1 cellular context compared by ENCODE assay signal in the genomic region with DNA sequence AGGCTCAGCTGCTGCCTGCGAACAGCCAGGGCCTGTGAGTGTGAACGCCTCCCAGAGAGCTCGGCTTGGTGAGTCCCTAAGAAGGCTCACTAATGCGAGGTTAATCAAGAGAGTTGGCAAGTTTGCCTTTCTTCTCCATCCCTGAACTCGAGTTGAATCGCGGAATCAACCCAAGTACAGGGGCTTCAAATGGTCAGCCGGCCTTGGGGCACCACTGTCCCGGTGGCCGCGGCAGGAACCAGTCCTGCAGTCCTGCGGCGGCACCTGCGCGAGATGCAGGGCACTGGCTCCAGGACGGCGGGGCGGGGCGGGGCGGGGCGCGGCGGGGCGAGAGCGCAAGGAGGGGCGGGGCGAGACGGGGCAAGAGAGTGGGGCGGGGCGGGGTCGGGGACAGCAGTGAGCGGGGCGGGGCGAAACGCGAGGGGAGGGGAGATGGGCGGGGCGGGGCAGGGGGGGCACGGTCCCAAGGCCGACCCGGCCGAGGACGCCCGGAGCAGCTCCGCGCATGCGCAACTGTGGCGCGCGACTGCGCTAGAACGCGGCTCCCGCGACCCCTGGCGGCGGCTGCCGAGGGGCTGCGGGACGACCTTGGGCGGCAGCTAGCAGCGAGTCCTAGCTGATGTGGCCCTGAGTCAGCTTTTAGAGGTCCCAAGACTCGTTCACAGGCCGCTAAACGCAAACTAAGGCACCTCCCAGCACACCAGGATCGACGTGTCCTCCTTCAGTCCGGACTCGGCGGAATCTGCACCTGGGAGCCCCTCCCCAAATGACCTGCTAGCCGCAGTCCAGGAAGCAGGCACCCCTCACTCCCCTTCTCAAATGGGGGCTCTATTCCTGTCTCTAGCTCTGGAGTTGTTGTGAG.
A peak's percentile ranks its signal among the peaks of the same experiment; 100 is the strongest.
TF ChIP-seq lines count a peak whose summit lies in the region.

No MANE protein-coding gene starts in this region.

TF ChIP-seq in HepG2, 621 proteins besides CTCF, POLR2A, EP300 and RAD21 (continued from another document and continues in another):
- TF ChIP-seq, protein P1, sequence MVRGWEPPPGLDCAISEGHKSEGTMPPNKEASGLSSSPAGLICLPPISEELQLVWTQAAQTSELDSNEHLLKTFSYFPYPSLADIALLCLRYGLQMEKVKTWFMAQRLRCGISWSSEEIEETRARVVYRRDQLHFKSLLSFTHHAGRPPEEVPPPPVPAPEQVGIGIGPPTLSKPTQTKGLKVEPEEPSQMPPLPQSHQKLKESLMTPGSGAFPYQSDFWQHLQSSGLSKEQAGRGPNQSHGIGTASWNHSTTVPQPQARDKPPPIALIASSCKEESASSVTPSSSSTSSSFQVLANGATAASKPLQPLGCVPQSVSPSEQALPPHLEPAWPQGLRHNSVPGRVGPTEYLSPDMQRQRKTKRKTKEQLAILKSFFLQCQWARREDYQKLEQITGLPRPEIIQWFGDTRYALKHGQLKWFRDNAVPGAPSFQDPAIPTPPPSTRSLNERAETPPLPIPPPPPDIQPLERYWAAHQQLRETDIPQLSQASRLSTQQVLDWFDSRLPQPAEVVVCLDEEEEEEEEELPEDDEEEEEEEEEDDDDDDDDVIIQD (CRISPR knock-in tag; IDR thresholded peaks at IDR 0.05; ENCODE audit: low read depth) = no peak
- no peak for TF ChIP-seq ZFAT (CRISPR knock-in tag; conservative IDR thresholded peaks at IDR 0.05)
- no peak for TF ChIP-seq HHEX (CRISPR knock-in tag; IDR thresholded peaks at IDR 0.05)
- no peak for TF ChIP-seq ZNF225 (CRISPR knock-in tag; IDR thresholded peaks at IDR 0.05)
- TF ChIP-seq, protein P2, sequence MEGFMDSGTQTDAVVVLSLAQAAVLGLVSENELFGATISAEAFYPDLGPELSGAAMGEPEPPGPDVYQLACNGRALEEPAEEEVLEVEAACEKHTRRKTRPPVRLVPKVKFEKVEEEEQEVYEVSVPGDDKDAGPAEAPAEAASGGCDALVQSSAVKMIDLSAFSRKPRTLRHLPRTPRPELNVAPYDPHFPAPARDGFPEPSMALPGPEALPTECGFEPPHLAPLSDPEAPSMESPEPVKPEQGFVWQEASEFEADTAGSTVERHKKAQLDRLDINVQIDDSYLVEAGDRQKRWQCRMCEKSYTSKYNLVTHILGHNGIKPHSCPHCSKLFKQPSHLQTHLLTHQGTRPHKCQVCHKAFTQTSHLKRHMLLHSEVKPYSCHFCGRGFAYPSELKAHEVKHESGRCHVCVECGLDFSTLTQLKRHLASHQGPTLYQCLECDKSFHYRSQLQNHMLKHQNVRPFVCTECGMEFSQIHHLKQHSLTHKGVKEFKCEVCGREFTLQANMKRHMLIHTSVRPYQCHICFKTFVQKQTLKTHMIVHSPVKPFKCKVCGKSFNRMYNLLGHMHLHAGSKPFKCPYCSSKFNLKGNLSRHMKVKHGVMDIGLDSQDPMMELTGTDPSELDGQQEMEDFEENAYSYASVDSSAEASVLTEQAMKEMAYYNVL (CRISPR knock-in tag; IDR thresholded peaks at IDR 0.05; ENCODE audit: borderline replicate concordance) = no peak
- 0 out of 2 replicates have a peak, but pooled peaks have one; percentile 5 for TF ChIP-seq ZFX (CRISPR knock-in tag; IDR thresholded peaks at IDR 0.05; ENCODE audit: low read depth)
- TF ChIP-seq KDM3A (CRISPR knock-in tag; IDR thresholded peaks at IDR 0.05; ENCODE audit: low read depth) = 0 out of 2 replicates have a peak, but pooled peaks have one; percentile 56
- no peak for TF ChIP-seq ZNF572 (CRISPR knock-in tag; IDR thresholded peaks at IDR 0.05)
- TF ChIP-seq, protein P3, sequence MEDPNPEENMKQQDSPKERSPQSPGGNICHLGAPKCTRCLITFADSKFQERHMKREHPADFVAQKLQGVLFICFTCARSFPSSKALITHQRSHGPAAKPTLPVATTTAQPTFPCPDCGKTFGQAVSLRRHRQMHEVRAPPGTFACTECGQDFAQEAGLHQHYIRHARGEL (CRISPR knock-in tag; IDR thresholded peaks at IDR 0.05) = no peak
- no peak for TF ChIP-seq ZMYM2 (CRISPR knock-in tag; IDR thresholded peaks at IDR 0.05)
- no peak for TF ChIP-seq ZNF672 (CRISPR knock-in tag; IDR thresholded peaks at IDR 0.05)
- TF ChIP-seq ZNF598 (CRISPR knock-in tag; IDR thresholded peaks at IDR 0.05; ENCODE audit: borderline replicate concordance) = peak; percentile 46; the same call in 1 of the 2 replicates
- no peak for TF ChIP-seq ZNF530 (CRISPR knock-in tag; IDR thresholded peaks at IDR 0.05; ENCODE audit: low read depth)
- TF ChIP-seq ZSCAN20 (CRISPR knock-in tag; IDR thresholded peaks at IDR 0.05; ENCODE audit: borderline replicate concordance) = no peak
- no peak for TF ChIP-seq KLF12 (CRISPR knock-in tag; IDR thresholded peaks at IDR 0.05; ENCODE audit: borderline replicate concordance)
- TF ChIP-seq BORCS8-MEF2B (CRISPR knock-in tag; IDR thresholded peaks at IDR 0.05) = no peak
- no peak for TF ChIP-seq ZNF7 (CRISPR knock-in tag; IDR thresholded peaks at IDR 0.05)
- no peak for TF ChIP-seq ZNF629 (CRISPR knock-in tag; conservative IDR thresholded peaks at IDR 0.05)
- TF ChIP-seq, protein P4, sequence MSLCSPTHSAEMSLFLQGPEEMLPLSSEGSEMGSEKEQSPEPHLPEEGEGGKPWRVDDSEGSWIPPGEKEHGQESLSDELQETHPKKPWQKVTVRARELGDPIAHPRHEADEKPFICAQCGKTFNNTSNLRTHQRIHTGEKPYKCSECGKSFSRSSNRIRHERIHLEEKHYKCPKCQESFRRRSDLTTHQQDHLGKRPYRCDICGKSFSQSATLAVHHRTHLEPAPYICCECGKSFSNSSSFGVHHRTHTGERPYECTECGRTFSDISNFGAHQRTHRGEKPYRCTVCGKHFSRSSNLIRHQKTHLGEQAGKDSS (CRISPR knock-in tag; IDR thresholded peaks at IDR 0.05; ENCODE audit: borderline replicate concordance, low read depth) = no peak
- no peak for TF ChIP-seq ZNF326 (CRISPR knock-in tag; IDR thresholded peaks at IDR 0.05; ENCODE audit: borderline replicate concordance)
- TF ChIP-seq, protein P5, sequence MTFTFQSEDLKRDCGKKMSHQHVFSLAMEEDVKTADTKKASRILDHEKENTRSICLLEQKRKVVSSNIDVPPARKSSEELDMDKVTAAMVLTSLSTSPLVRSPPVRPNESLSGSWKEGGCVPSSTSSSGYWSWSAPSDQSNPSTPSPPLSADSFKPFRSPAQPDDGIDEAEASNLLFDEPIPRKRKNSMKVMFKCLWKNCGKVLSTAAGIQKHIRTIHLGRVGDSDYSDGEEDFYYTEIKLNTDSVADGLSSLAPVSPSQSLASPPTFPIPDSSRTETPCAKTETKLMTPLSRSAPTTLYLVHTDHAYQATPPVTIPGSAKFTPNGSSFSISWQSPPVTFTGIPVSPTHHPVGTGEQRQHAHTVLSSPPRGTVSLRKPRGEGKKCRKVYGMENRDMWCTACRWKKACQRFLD (CRISPR knock-in tag; IDR thresholded peaks at IDR 0.05; ENCODE audit: borderline replicate concordance) = no peak
- TF ChIP-seq ZNF121 (CRISPR knock-in tag; IDR thresholded peaks at IDR 0.05) = no peak
- no peak for TF ChIP-seq SMARCE1 (IDR thresholded peaks at IDR 0.05; ENCODE audit: borderline replicate concordance)
- no peak for TF ChIP-seq ARNT (IDR thresholded peaks at IDR 0.05)
- no peak for TF ChIP-seq MZF1 (CRISPR knock-in tag; IDR thresholded peaks at IDR 0.05; ENCODE audit: borderline replicate concordance)
- TF ChIP-seq ZNF652 (CRISPR knock-in tag; IDR thresholded peaks at IDR 0.05; ENCODE audit: borderline replicate concordance, low read depth) = no peak
- TF ChIP-seq SP1 (IDR thresholded peaks at IDR 0.05) = no peak
- TF ChIP-seq SP1 (CRISPR knock-in tag; IDR thresholded peaks at IDR 0.05) = peak; percentile 65
- TF ChIP-seq CC2D1A (CRISPR knock-in tag; IDR thresholded peaks at IDR 0.05) = no peak
- TF ChIP-seq ZNF136 (CRISPR knock-in tag; IDR thresholded peaks at IDR 0.05; ENCODE audit: low read depth) = no peak
- no peak for TF ChIP-seq ZNF850 (CRISPR knock-in tag; conservative IDR thresholded peaks at IDR 0.05)
- peak; percentile 42; the same call in 1 of the 2 replicates for TF ChIP-seq ZZZ3 (CRISPR knock-in tag; IDR thresholded peaks at IDR 0.05; ENCODE audit: borderline replicate concordance)
- TF ChIP-seq, protein P6, sequence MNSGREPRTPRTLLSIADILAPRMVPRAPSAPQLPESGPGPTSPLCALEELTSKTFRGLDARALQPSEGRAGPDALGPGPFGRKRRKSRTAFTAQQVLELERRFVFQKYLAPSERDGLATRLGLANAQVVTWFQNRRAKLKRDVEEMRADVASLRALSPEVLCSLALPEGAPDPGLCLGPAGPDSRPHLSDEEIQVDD (CRISPR knock-in tag; IDR thresholded peaks at IDR 0.05; ENCODE audit: borderline replicate concordance) = no peak
- peak; percentile 63; the same call in 1 of the 2 replicates for TF ChIP-seq ZNF619 (CRISPR knock-in tag; IDR thresholded peaks at IDR 0.05)
- TF ChIP-seq JARID2 (CRISPR knock-in tag; IDR thresholded peaks at IDR 0.05; ENCODE audit: insufficient replicate concordance) = no peak
- TF ChIP-seq, protein P7, sequence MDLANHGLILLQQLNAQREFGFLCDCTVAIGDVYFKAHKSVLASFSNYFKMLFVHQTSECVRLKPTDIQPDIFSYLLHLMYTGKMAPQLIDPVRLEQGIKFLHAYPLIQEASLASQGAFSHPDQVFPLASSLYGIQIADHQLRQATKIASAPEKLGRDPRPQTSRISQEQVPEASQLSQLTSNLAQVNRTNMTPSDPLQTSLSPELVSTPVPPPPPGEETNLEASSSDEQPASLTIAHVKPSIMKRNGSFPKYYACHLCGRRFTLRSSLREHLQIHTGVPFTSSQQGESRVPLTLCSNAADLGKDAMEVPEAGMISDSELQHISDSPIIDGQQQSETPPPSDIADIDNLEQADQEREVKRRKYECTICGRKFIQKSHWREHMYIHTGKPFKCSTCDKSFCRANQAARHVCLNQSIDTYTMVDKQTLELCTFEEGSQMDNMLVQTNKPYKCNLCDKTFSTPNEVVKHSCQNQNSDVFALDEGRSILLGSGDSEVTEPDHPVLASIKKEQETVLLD (CRISPR knock-in tag; IDR thresholded peaks at IDR 0.05; ENCODE audit: low read depth) = no peak
- no peak for TF ChIP-seq ZNF430 (CRISPR knock-in tag; IDR thresholded peaks at IDR 0.05)
- peak; percentile 19; the same call in 1 of the 2 replicates for TF ChIP-seq ZNF547 (CRISPR knock-in tag; IDR thresholded peaks at IDR 0.05)
- TF ChIP-seq, protein P8, sequence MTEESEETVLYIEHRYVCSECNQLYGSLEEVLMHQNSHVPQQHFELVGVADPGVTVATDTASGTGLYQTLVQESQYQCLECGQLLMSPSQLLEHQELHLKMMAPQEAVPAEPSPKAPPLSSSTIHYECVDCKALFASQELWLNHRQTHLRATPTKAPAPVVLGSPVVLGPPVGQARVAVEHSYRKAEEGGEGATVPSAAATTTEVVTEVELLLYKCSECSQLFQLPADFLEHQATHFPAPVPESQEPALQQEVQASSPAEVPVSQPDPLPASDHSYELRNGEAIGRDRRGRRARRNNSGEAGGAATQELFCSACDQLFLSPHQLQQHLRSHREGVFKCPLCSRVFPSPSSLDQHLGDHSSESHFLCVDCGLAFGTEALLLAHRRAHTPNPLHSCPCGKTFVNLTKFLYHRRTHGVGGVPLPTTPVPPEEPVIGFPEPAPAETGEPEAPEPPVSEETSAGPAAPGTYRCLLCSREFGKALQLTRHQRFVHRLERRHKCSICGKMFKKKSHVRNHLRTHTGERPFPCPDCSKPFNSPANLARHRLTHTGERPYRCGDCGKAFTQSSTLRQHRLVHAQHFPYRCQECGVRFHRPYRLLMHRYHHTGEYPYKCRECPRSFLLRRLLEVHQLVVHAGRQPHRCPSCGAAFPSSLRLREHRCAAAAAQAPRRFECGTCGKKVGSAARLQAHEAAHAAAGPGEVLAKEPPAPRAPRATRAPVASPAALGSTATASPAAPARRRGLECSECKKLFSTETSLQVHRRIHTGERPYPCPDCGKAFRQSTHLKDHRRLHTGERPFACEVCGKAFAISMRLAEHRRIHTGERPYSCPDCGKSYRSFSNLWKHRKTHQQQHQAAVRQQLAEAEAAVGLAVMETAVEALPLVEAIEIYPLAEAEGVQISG (CRISPR knock-in tag; IDR thresholded peaks at IDR 0.05) = peak; percentile 40; the same call in 1 of the 2 replicates
- TF ChIP-seq, protein P9, sequence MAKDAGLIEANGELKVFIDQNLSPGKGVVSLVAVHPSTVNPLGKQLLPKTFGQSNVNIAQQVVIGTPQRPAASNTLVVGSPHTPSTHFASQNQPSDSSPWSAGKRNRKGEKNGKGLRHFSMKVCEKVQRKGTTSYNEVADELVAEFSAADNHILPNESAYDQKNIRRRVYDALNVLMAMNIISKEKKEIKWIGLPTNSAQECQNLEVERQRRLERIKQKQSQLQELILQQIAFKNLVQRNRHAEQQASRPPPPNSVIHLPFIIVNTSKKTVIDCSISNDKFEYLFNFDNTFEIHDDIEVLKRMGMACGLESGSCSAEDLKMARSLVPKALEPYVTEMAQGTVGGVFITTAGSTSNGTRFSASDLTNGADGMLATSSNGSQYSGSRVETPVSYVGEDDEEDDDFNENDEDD (CRISPR knock-in tag; IDR thresholded peaks at IDR 0.05; ENCODE audit: borderline replicate concordance) = no peak
- 0 out of 2 replicates have a peak, but pooled peaks have one; percentile 35 for TF ChIP-seq MEIS1 (CRISPR knock-in tag; IDR thresholded peaks at IDR 0.05; ENCODE audit: borderline replicate concordance)
- no peak for TF ChIP-seq ZNF282 (IDR thresholded peaks at IDR 0.05; ENCODE audit: partially characterized antibody)
- TF ChIP-seq ZNF451 (CRISPR knock-in tag; IDR thresholded peaks at IDR 0.05) = no peak
- TF ChIP-seq SATB2 (CRISPR knock-in tag; IDR thresholded peaks at IDR 0.05) = no peak
- no peak for TF ChIP-seq PHF21A (CRISPR knock-in tag; IDR thresholded peaks at IDR 0.05)
- TF ChIP-seq SMC3 (IDR thresholded peaks at IDR 0.05; ENCODE audit: low read length) = no peak
- no peak for TF ChIP-seq SRSF1 (optimal IDR thresholded peaks at IDR 0.05; ENCODE audit: low read depth, low read length)
- 0 out of 2 replicates have a peak, but pooled peaks have one; percentile 1 for TF ChIP-seq NFE2L2 (IDR thresholded peaks at IDR 0.05; ENCODE audit: low read length)
- no peak for TF ChIP-seq ZNF431 (CRISPR knock-in tag; IDR thresholded peaks at IDR 0.05; ENCODE audit: borderline replicate concordance, low read depth)
